In the genomic region with DNA sequence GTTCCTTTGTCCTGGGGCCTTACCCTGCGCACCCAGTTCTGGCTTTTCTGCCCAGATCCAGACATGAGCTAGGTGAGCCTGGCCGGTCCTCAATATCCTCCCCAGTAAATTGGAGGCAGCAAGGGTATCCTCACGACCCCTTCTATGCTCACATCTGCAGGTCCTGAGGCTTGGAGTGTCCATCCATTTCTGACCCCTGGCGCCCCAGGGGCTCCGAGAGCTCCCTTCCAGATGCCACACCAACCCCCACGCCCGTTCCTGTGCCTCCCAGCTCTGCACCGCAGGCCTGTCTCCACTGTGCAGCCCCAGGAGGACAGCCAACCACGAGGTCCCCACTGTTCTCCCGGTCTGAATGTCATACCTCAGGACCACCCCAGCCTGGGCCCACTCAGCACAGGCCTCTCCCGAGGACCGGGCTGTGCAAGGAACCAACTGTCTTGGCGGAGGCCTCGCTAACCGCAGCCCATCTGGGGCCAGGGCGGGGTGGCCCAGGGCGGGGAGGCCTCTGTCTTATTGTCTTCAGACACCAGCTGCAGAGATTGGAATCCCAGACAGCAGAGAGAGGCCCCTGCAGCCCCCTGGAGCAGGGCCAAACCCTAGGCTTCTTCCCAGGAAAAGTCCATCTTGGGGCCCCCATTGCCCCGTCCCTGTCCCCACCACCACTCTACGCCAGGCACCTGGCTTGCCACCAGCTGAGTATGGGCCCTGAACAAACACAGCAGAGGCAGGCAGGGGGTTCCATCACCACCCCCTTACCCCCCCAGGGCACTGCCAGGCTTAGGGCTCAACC, we compare ENCODE assay signal across 26 cellular contexts. TPM values are rescaled to one million over a fixed set of nuclear protein-coding genes. Genes with fewer than 3 reads are reported as not detected.
DNase-seq lines count a peak whose midpoint lies in the region; ATAC-seq and TF ChIP-seq lines count a peak whose summit lies in the region.
"Had no signal": no experiment of that assay in that cellular context is flagged by ENCODE, and none has a peak within 500 bp of the region (broad histone marks: within the 10 kb centered on the region; RNA-seq: fewer than 3 reads in every experiment).

No MANE protein-coding gene starts in this region.

- POLR2A ChIA-PET in HEK293 (lab: Yijun Ruan, JAX): no interaction called here

- intact Hi-C loops in right lobe of liver (cut with DNase I): no loop called here

- 93% methylated on average over 8 of the region's 19 CpGs for WGBS in right lobe of liver (ENCODE audit: insufficient coverage, low coverage, low lambda C conversion rate, missing lambda C conversion rate)

- H3K27me3 Mint-ChIP-seq in type B pancreatic cell: no peaks in the 10 kb centered on the region
- peaks cover 10% of the 10 kb centered on the region for H3K27me3 Mint-ChIP-seq in T-helper 17 cell

- H3K9me3 Mint-ChIP-seq in type B pancreatic cell: peaks cover 6% of the 10 kb centered on the region

- H3K4me3 Mint-ChIP-seq in type B pancreatic cell: peak overlapping the region; percentile 34
- no peak overlapping the region for H3K4me3 Mint-ChIP-seq in T-helper 17 cell
- H3K4me3 Mint-ChIP-seq: B cell, neural crest cell had no signal

- TF ChIP-seq POLR2A in right lobe of liver (IDR thresholded peaks at IDR 0.05): no peak

- ATAC-seq in HG02852 (IDR thresholded peaks at IDR 0.05; ENCODE audit: unreplicated experiment) (no peak), T-helper 17 cell (no peak), right lobe of liver (no peak)

- H3K9me3 ChIP-seq in HEK293 (ENCODE audit: control insufficient read depth, insufficient read depth, low read depth, low read length) (no peaks in the 10 kb centered on the region), T-helper 17 cell (ENCODE audit: control insufficient read depth, low read length, poor library complexity, severe bottlenecking) (no peaks in the 10 kb centered on the region), right lobe of liver (no peaks in the 10 kb centered on the region)
- H3K9me3 ChIP-seq: colonic mucosa, esophagus squamous epithelium, transverse colon had no signal

- H3K4me3 ChIP-seq in HEK293 (ENCODE audit: low read depth, low read length): no peak overlapping the region
- H3K4me3 ChIP-seq in right lobe of liver: no peak overlapping the region
- H3K4me3 ChIP-seq: colonic mucosa, esophagus squamous epithelium, transverse colon had no signal

- DNase-seq in amniotic epithelial cell (ENCODE audit: low read depth) (peak; percentile 81), mesenteric fat pad (ENCODE audit: low spot score) (peak; percentile 81), type B pancreatic cell (ENCODE audit: extremely low spot score, unreplicated experiment) (no peak), NCI-H2171 (lab: John Stamatoyannopoulos, UW) (no peak), T-helper 17 cell (no peak), right lobe of liver (no peak)
- DNase-seq: activated CD4-positive, alpha-beta T cell treated with anti-CD3 and anti-CD28 coated beads, Interleukin-2, amount 50 U/mL, for 48 hours; activated gamma-delta T cell; colonic mucosa; DMS53; esophagus squamous epithelium; islet precursor cell; NCI-H1694; NCI-H526 treated with DMSO at 0.1 percent for 48 hours; T-helper 9 cell; transverse colon had no signal

- H3K27me3 ChIP-seq in right lobe of liver: no peaks in the 10 kb centered on the region
- H3K27me3 ChIP-seq: colonic mucosa had no signal

- CTCF ChIA-PET in HEK293 (lab: Yijun Ruan, JAX): interaction anchor here (0.6 to 1.6 kb wide), 2 partner anchors 15 to 177 kb away, joined by 3 to 4 read pairs; no protein-coding TSS in a partner anchor

- H3K36me3 Mint-ChIP-seq in type B pancreatic cell (peaks cover 5% of the 10 kb centered on the region), T-helper 17 cell (ENCODE audit: low read depth) (no peaks in the 10 kb centered on the region)

- H3K27ac ChIP-seq in HEK293 (ENCODE audit: extremely low read depth, low read depth, low read length) (no peak overlapping the region), right lobe of liver (no peak overlapping the region)
- H3K27ac ChIP-seq: colonic mucosa, esophagus squamous epithelium, RWPE1, transverse colon had no signal

- TF ChIP-seq CTCF in HEK293 (tag by site-specific recombination; IDR thresholded peaks at IDR 0.05) (no peak), type B pancreatic cell (conservative IDR thresholded peaks at IDR 0.05) (no peak), right lobe of liver (IDR thresholded peaks at IDR 0.05) (no peak)

- H3K36me3 ChIP-seq in HEK293 (ENCODE audit: control insufficient read depth in 2 of 2, insufficient read depth in 1 of 2, low read length in 2 of 2) (peaks cover 0 to 50% of the 10 kb centered on the region in 2 experiments; a peak in 1 of 3 replicates), right lobe of liver (no peaks in the 10 kb centered on the region)
- H3K36me3 ChIP-seq: colonic mucosa, esophagus squamous epithelium, transverse colon had no signal

- H3K27ac Mint-ChIP-seq in type B pancreatic cell: peak overlapping the region; percentile 43
- no peak overlapping the region for H3K27ac Mint-ChIP-seq in T-helper 17 cell
- H3K27ac Mint-ChIP-seq: B cell, progenitor cell of endocrine pancreas had no signal

- H3K4me1 Mint-ChIP-seq in type B pancreatic cell (ENCODE audit: unreplicated experiment): peaks cover 8% of the 10 kb centered on the region
- H3K4me1 Mint-ChIP-seq in T-helper 17 cell: peaks cover 3% of the 10 kb centered on the region
- H3K4me1 Mint-ChIP-seq: B cell, neural crest cell had no signal

- no peaks in the 10 kb centered on the region for H3K4me1 ChIP-seq in HEK293 (ENCODE audit: control insufficient read depth, insufficient read depth, low read length)
- no peaks in the 10 kb centered on the region for H3K4me1 ChIP-seq in right lobe of liver
- H3K4me1 ChIP-seq: colonic mucosa, esophagus squamous epithelium, transverse colon had no signal

TF ChIP-seq in HEK293, 187 proteins besides CTCF, POLR2A, EP300 and RAD21:
- TF ChIP-seq SALL2 (tag by site-specific recombination; IDR thresholded peaks at IDR 0.05; ENCODE audit: borderline replicate concordance): no peak
- TF ChIP-seq, protein P1, sequence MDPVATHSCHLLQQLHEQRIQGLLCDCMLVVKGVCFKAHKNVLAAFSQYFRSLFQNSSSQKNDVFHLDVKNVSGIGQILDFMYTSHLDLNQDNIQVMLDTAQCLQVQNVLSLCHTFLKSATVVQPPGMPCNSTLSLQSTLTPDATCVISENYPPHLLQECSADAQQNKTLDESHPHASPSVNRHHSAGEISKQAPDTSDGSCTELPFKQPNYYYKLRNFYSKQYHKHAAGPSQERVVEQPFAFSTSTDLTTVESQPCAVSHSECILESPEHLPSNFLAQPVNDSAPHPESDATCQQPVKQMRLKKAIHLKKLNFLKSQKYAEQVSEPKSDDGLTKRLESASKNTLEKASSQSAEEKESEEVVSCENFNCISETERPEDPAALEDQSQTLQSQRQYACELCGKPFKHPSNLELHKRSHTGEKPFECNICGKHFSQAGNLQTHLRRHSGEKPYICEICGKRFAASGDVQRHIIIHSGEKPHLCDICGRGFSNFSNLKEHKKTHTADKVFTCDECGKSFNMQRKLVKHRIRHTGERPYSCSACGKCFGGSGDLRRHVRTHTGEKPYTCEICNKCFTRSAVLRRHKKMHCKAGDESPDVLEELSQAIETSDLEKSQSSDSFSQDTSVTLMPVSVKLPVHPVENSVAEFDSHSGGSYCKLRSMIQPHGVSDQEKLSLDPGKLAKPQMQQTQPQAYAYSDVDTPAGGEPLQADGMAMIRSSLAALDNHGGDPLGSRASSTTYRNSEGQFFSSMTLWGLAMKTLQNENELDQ (tag by site-specific recombination; IDR thresholded peaks at IDR 0.05; ENCODE audit: low read depth): no peak
- peak; percentile 71 for TF ChIP-seq GLIS1 (tag by site-specific recombination; IDR thresholded peaks at IDR 0.05)
- TF ChIP-seq TRIM28 (IDR thresholded peaks at IDR 0.05; ENCODE audit: borderline replicate concordance, low read length): no peak
- no peak for TF ChIP-seq SCRT1 (tag by site-specific recombination; IDR thresholded peaks at IDR 0.05; ENCODE audit: borderline replicate concordance)
- no peak for TF ChIP-seq ZNF169 (tag by site-specific recombination; IDR thresholded peaks at IDR 0.05)
- no peak for TF ChIP-seq GLIS2 (tag by site-specific recombination; IDR thresholded peaks at IDR 0.05)
- TF ChIP-seq ZIC2 (tag by site-specific recombination; IDR thresholded peaks at IDR 0.05): peak; percentile 21; the same call in 1 of the 2 replicates
- TF ChIP-seq KLF1 (tag by site-specific recombination; IDR thresholded peaks at IDR 0.05): no peak

RNA-seq across cellular contexts. Expression of a gene that starts 39.3 kb away (rescaled TPM):
- not detected for total RNA-seq in mesenteric fat pad
- 0.43 and 11.6 TPM in 2 replicates for total RNA-seq in type B pancreatic cell (ENCODE audit: low replicate concordance)
- total RNA-seq in T-helper 17 cell: not detected
- total RNA-seq in right lobe of liver: not detected
- total RNA-seq: B cell, colonic mucosa, esophagus squamous epithelium, glomerular endothelial cell, H1, liver, mononuclear cell, progenitor cell of endocrine pancreas, transverse colon had no signal

Comparison
In these comparisons a context has a peak if more than half of its experiments do, and no peak if none do; other contexts are left out.
1. DNase-seq: peak in amniotic epithelial cell (single experiment) and mesenteric fat pad (single experiment); none in type B pancreatic cell (single experiment), NCI-H2171 (single experiment), T-helper 17 cell (0 of 3) and right lobe of liver (0 of 3).